Comparison of ENCODE assay signal across 1 cellular context in genomic region chr20:53917145-53918009, GRCh38.
A peak's percentile ranks its signal among the peaks of the same experiment; 100 is the strongest.
TF ChIP-seq lines count a peak whose summit lies in the region.

No MANE protein-coding gene starts in this region.

TF ChIP-seq in K562, 482 proteins besides CTCF, POLR2A, EP300 and RAD21 (continued from another document and continues in another):
- TF ChIP-seq PBX2 (CRISPR knock-in tag; IDR thresholded peaks at IDR 0.05; ENCODE audit: low read depth): no peak
- no peak for TF ChIP-seq PBX2 (tag; conservative IDR thresholded peaks at IDR 0.05; ENCODE audit: low read depth)
- TF ChIP-seq CCAR2 (IDR thresholded peaks at IDR 0.05; ENCODE audit: low read depth, low read length): no peak
- peak; percentile 71 for TF ChIP-seq POLR2H (tag; IDR thresholded peaks at IDR 0.05; ENCODE audit: low read depth)
- no peak for TF ChIP-seq TAF15 (IDR thresholded peaks at IDR 0.05; ENCODE audit: low read depth, low read length)
- TF ChIP-seq ZBTB17 (CRISPR knock-in tag; IDR thresholded peaks at IDR 0.05): peak; percentile 46; the same call in 1 of the 2 replicates
- TF ChIP-seq ZNF639 (CRISPR knock-in tag; conservative IDR thresholded peaks at IDR 0.05 in 1 of 2, IDR thresholded peaks at IDR 0.05 in 1 of 2): peak in 1 of 2 experiments; percentile 36; a peak in 1 of 4 replicates
- TF ChIP-seq MEF2A (IDR thresholded peaks at IDR 0.05; ENCODE audit: control insufficient read depth, low read depth, low read length): 0 out of 2 replicates have a peak, but pooled peaks have one; percentile 23
- TF ChIP-seq STAT5A (IDR thresholded peaks at IDR 0.05; ENCODE audit: borderline replicate concordance, low read length): peak; percentile 66
- TF ChIP-seq PML (IDR thresholded peaks at IDR 0.05; ENCODE audit: low read length): peak; percentile 72
- TF ChIP-seq ARID1B (IDR thresholded peaks at IDR 0.05): peak; percentile 93
- peak; percentile 21 to 22; a peak in 1 of 4 replicates for TF ChIP-seq FOXK2 (conservative IDR thresholded peaks at IDR 0.05 in 1 of 2, IDR thresholded peaks at IDR 0.05 in 1 of 2; ENCODE audit: low read depth in 2 of 2)
- TF ChIP-seq TBL1XR1 (IDR thresholded peaks at IDR 0.05; ENCODE audit: low read length in 2 of 2): peak in 1 of 2 experiments; percentile 44; a peak in 1 of 4 replicates
- peak; percentile 79 for TF ChIP-seq NBN (IDR thresholded peaks at IDR 0.05; ENCODE audit: low read depth)
- no peak for TF ChIP-seq ZNF79 (CRISPR knock-in tag; IDR thresholded peaks at IDR 0.05; ENCODE audit: low read depth)
- no peak for TF ChIP-seq ZNF75A (CRISPR knock-in tag; IDR thresholded peaks at IDR 0.05)
- TF ChIP-seq ZNF134 (CRISPR knock-in tag; conservative IDR thresholded peaks at IDR 0.05): no peak
- TF ChIP-seq FOSL1 (tag; conservative IDR thresholded peaks at IDR 0.05): peak; percentile 58
- TF ChIP-seq ZNF592 (IDR thresholded peaks at IDR 0.05): peak; percentile 77
- TF ChIP-seq POLR2AphosphoS5 (IDR thresholded peaks at IDR 0.05; ENCODE audit: control insufficient read depth, insufficient read depth, low read depth, low read length): peak; percentile 77
- TF ChIP-seq CEBPG (CRISPR knock-in tag; IDR thresholded peaks at IDR 0.05): peak; percentile 88
- peak in 1 of 2 experiments; percentile 87; a peak in 2 of 4 replicates for TF ChIP-seq CEBPG (tag; conservative IDR thresholded peaks at IDR 0.05 in 1 of 2, IDR thresholded peaks at IDR 0.05 in 1 of 2)
- 0 out of 2 replicates have a peak, but pooled peaks have one; percentile 38 for TF ChIP-seq LCOR (CRISPR knock-in tag; IDR thresholded peaks at IDR 0.05)
- no peak for TF ChIP-seq TSC22D4 (tag; IDR thresholded peaks at IDR 0.05)
- TF ChIP-seq TCF3 (CRISPR knock-in tag; IDR thresholded peaks at IDR 0.05): peak; percentile 89
- 0 out of 2 replicates have a peak, but pooled peaks have one; percentile 10 for TF ChIP-seq HMBOX1 (IDR thresholded peaks at IDR 0.05)
- TF ChIP-seq PYGO2 (tag; IDR thresholded peaks at IDR 0.05): no peak
- TF ChIP-seq BCOR (IDR thresholded peaks at IDR 0.05): no peak
- peak in 1 of 2 experiments; percentile 8 for TF ChIP-seq E2F6 (IDR thresholded peaks at IDR 0.05; ENCODE audit: borderline replicate concordance in 1 of 2, extremely low read depth in 1 of 2, insufficient read depth in 1 of 2, insufficient read length in 1 of 2, low read depth in 1 of 2, low read length in 1 of 2, poor library complexity in 1 of 2, severe bottlenecking in 1 of 2)
- TF ChIP-seq MNT (conservative IDR thresholded peaks at IDR 0.05): peak in 1 of 2 experiments; percentile 43; a peak in 1 of 4 replicates
- no peak for TF ChIP-seq PTBP1 (IDR thresholded peaks at IDR 0.05; ENCODE audit: low read depth, low read length)
- no peak for TF ChIP-seq POLR3G (IDR thresholded peaks at IDR 0.05; ENCODE audit: extremely low read depth, insufficient read length, insufficient replicate concordance)
- peak; percentile 90 to 91 for TF ChIP-seq TRIM24 (IDR thresholded peaks at IDR 0.05)
- peak; percentile 76; the same call in 1 of the 2 replicates for TF ChIP-seq NCOA1 (IDR thresholded peaks at IDR 0.05; ENCODE audit: low read depth)
- no peak for TF ChIP-seq SMAD3 (CRISPR knock-in tag; conservative IDR thresholded peaks at IDR 0.05)
- TF ChIP-seq ZNF518B (CRISPR knock-in tag; IDR thresholded peaks at IDR 0.05): no peak
- TF ChIP-seq MAZ (CRISPR knock-in tag; conservative IDR thresholded peaks at IDR 0.05 in 1 of 2, IDR thresholded peaks at IDR 0.05 in 1 of 2): 0 out of 4 replicates have a peak, but pooled peaks of 1 of the 2 experiments have one; percentile 41
- TF ChIP-seq ZNF174 (CRISPR knock-in tag; IDR thresholded peaks at IDR 0.05): no peak
- peak; percentile 72; the same call in 1 of the 2 replicates for TF ChIP-seq ZNF197 (CRISPR knock-in tag; IDR thresholded peaks at IDR 0.05; ENCODE audit: low read depth)
- TF ChIP-seq TBP (optimal IDR thresholded peaks at IDR 0.05; ENCODE audit: low read depth, low read length): peak; percentile 21
- TF ChIP-seq HDAC2 (IDR thresholded peaks at IDR 0.05): peak; percentile 73; the same call in 1 of the 2 replicates
- 0 out of 2 replicates have a peak, but pooled peaks have one; percentile 19 for TF ChIP-seq GABPA (tag; conservative IDR thresholded peaks at IDR 0.05; ENCODE audit: low read depth)
- TF ChIP-seq NEUROD1 (IDR thresholded peaks at IDR 0.05; ENCODE audit: borderline replicate concordance, low read depth, low read length, partially characterized antibody): peak; percentile 50
- TF ChIP-seq MITF (IDR thresholded peaks at IDR 0.05): no peak
- TF ChIP-seq ZSCAN29 (IDR thresholded peaks at IDR 0.05): peak; percentile 96
- TF ChIP-seq ZSCAN32 (CRISPR knock-in tag; IDR thresholded peaks at IDR 0.05): no peak
- TF ChIP-seq ZNF551 (CRISPR knock-in tag; IDR thresholded peaks at IDR 0.05): no peak
- TF ChIP-seq CXXC5 (CRISPR knock-in tag; IDR thresholded peaks at IDR 0.05): peak; percentile 63
- peak; percentile 85 for TF ChIP-seq SMAD4 (CRISPR knock-in tag; conservative IDR thresholded peaks at IDR 0.05)
- no peak for TF ChIP-seq SIRT6 (IDR thresholded peaks at IDR 0.05; ENCODE audit: low read depth, low read length)
